ENCODE assay signal across 1 cellular context in the genomic region with DNA sequence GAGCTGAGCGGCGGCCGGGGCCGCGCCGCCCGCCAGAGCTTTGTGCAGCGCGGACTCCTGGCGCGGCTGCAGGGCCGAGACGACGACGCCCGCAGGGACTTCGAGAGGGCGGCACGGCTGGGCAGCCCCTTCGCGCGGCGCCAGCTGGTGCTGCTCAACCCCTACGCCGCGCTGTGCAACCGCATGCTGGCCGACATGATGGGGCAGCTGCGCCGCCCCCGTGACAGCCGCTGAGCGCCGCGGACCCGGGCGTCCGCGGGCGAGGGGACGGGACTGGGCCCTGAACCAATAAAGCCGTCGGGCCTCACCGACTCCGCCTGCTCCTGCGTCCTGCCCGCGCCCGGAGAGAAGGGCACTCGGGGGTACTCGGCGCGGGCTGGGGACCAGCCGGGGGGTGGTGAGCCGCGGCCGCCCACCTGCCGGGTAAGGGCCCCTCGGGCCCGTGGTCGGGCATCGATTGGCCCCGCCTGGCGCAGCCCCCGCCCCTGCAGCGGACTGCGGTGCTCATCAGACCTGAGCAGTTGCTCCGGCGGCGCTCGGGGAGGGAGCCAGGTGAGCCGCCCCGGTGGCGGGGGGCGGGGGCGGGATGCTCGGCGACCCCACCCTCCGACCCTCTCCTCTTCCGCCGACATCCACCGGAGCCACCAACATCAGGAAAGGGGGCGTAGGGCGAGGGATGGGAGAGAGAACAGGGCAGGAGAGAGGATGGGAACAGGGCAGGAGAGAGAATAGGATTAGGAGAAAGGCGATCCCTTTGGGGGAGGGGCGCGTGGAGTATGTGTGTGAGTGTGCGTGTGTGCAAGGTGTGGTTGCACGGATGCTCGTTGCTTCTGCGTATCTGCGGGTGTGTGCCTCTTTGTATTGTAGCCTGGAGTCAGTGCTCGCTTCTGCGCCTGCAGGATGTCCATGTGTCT.
A peak's percentile ranks its signal among the peaks of the same experiment; 100 is the strongest.
TF ChIP-seq lines count a peak whose summit lies in the region.

A gene (plus strand): TSS at position 510 of the 914 bp plus-strand sequence. CDS start 610 bp downstream, outside the sequence.

TF ChIP-seq in HepG2, 621 proteins besides CTCF, POLR2A, EP300 and RAD21 (continued from another document):
- TF ChIP-seq, protein P1, sequence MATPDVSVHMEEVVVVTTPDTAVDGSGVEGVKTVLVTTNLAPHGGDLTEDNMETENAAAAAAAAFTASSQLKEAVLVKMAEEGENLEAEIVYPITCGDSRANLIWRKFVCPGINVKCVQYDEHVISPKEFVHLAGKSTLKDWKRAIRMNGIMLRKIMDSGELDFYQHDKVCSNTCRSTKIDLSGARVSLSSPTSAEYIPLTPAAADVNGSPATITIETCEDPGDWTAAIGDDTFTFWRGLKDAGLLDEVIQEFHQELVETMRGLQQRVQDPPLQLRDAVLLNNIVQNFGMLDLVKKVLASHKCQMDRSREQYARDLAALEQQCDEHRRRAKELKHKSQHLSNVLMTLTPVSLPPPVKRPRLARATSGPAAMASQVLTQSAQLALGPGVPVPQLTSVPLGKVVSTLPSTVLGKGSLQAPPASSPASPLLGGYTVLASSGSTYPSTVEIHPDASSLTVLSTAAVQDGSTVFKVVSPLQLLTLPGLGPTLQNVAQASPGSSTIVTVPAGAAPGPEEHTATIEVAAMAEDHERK (CRISPR knock-in tag; IDR thresholded peaks at IDR 0.05; ENCODE audit: low read depth) = no peak
- TF ChIP-seq SMAD1 (CRISPR knock-in tag; IDR thresholded peaks at IDR 0.05; ENCODE audit: borderline replicate concordance, low read depth) = no peak
- no peak for TF ChIP-seq SRSF9 (IDR thresholded peaks at IDR 0.05; ENCODE audit: borderline replicate concordance, insufficient read depth, low read depth, low read length, poor library complexity, severe bottlenecking)
- no peak for TF ChIP-seq DR1 (CRISPR knock-in tag; IDR thresholded peaks at IDR 0.05)
- TF ChIP-seq KAT8 (CRISPR knock-in tag; IDR thresholded peaks at IDR 0.05) = peak; percentile 72
- TF ChIP-seq STAT5B (CRISPR knock-in tag; IDR thresholded peaks at IDR 0.05) = no peak
- no peak for TF ChIP-seq RFX3 (CRISPR knock-in tag; IDR thresholded peaks at IDR 0.05)
- no peak for TF ChIP-seq MATR3 (CRISPR knock-in tag; IDR thresholded peaks at IDR 0.05)
TF ChIP-seq in HepG2: peak in this region for 192.
